8 cellular contexts compared by ENCODE assay signal in the genomic region with DNA sequence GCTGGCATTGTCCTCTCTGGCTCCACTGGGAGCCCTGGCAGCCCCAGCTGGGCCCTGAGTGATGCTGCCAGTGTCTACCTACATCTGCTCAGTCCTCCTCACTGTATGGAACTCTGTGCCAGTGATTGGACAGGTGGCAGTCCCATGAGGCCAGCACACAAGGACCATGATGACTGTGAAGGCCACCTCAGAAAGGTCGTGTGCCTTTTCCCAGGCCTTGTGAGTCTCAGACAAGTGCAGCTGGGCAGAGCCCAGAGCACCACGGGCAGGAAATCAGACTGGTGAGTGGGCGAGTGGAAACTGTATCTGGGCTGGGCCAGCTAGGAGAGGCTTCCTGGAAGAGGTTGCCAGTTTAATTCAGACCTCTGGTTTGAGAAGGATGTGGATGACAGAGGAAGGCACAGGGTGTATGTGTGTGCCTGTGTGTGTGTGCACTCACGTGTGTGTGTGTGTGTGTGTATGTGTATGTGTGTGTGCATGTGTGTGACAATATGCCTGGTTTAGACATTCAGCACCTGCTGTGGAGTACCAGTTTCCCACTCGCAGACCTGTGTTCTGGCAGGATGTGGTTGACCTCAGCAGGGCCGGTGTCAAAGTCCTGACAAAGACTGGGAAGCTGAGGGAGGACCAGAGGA. TPM values are rescaled to one million over a fixed set of nuclear protein-coding genes. Genes with fewer than 3 reads are reported as not detected.
DNase-seq lines count a peak whose midpoint lies in the region; ATAC-seq and TF ChIP-seq lines count a peak whose summit lies in the region.

No MANE protein-coding gene starts in this region.

- H3K4me2 ChIP-seq in osteoblast (ENCODE audit: insufficient read depth, low read length), result peak overlapping the region; percentile 58

- H2AFZ ChIP-seq in osteoblast (ENCODE audit: low read length), result peak overlapping the region; percentile 12

- no peak for TF ChIP-seq CTCF in osteoblast (IDR thresholded peaks at IDR 0.05; ENCODE audit: extremely low read depth, low read depth, low read length)

- DNase-seq in GDM1 (lab: John Stamatoyannopoulos, UW) (peak; percentile 74), osteoblast (ENCODE audit: insufficient read length, low spot score, missing footprints) (peak; percentile 88), 8988T (no peak), H7 (no peak), retina (no peak), nucleus accumbens (lab: John Stamatoyannopoulos, UW) (no peak)
- peak; percentile 80 for DNase-seq in activated CD8-positive, alpha-beta memory T cell treated with anti-CD3 and anti-CD28 coated beads for 24 hours

- H3K79me2 ChIP-seq in osteoblast (ENCODE audit: insufficient read depth, low read length), result peaks cover 81% of the 10 kb centered on the region

- peaks cover 9% of the 10 kb centered on the region for H4K20me1 ChIP-seq in osteoblast (ENCODE audit: insufficient read depth, low read length)

- H3K27ac ChIP-seq in osteoblast (ENCODE audit: low read depth, low read length), result peak overlapping the region; percentile 36

- H3K27me3 ChIP-seq in osteoblast (ENCODE audit: insufficient read depth, low read length) (no peaks in the 10 kb centered on the region), H7 (ENCODE audit: control insufficient read depth, insufficient read depth, low read length) (no peaks in the 10 kb centered on the region)

- no peaks in the 10 kb centered on the region for H3K9me3 ChIP-seq in osteoblast (ENCODE audit: low read depth, low read length)

- ATAC-seq in HG02798 (IDR thresholded peaks at IDR 0.05; ENCODE audit: poor library complexity, unreplicated experiment), result peak; percentile 61

- H3K36me3 ChIP-seq in osteoblast (ENCODE audit: insufficient read depth, low read length) (peaks cover 2% of the 10 kb centered on the region), H7 (replicated peaks; ENCODE audit: control insufficient read depth, insufficient read depth, low read length) (no peaks in the 10 kb centered on the region; the same call in 1 of the 2 replicates)

- H3K4me3 ChIP-seq in osteoblast (ENCODE audit: insufficient read depth, low read length) (no peak overlapping the region), H7 (ENCODE audit: insufficient read depth, low read depth, low read length) (no peak overlapping the region)

- H3K4me1 ChIP-seq in osteoblast (ENCODE audit: insufficient read depth, low read length), result peaks cover 32% of the 10 kb centered on the region

RNA-seq across cellular contexts. Expression of a gene that starts 7.0 kb away (rescaled TPM):
- total RNA-seq in osteoblast, result 56.5 and 66.6 TPM in 2 replicates
- total RNA-seq in H7 (2014; rRNA removed; shearing (Covaris generic)), result 72.5 and 73.1 TPM in 2 replicates

RNA-seq across cellular contexts. Expression of a gene that starts 12.4 kb away (rescaled TPM):
- total RNA-seq in osteoblast, result 1.1 and 1.2 TPM in 2 replicates
- total RNA-seq in H7 (2014; rRNA removed; shearing (Covaris generic)), result 0.96 and 1.6 TPM in 2 replicates

RNA-seq across cellular contexts. Expression of a gene that starts 50.8 kb away (rescaled TPM):
- total RNA-seq in osteoblast, result 0.29 and 0.36 TPM in 2 replicates
- total RNA-seq in H7 (2014; rRNA removed; shearing (Covaris generic)), result 2.0 and 3.2 TPM in 2 replicates

RNA-seq across cellular contexts. Expression of a gene that starts 54.6 kb away (rescaled TPM):
- total RNA-seq in osteoblast, result 8.5 and 8.7 TPM in 2 replicates
- 15.5 and 19.0 TPM in 2 replicates for total RNA-seq in H7 (2014; rRNA removed; shearing (Covaris generic))

RNA-seq across cellular contexts. Expression of a gene that starts 56.4 kb away (rescaled TPM):
- total RNA-seq in osteoblast, result 17.7 and 18.8 TPM in 2 replicates
- 12.5 and 19.3 TPM in 2 replicates for total RNA-seq in H7 (2014; rRNA removed; shearing (Covaris generic))

Comparison
In these comparisons a context has a peak if more than half of its experiments do, and no peak if none do; other contexts are left out.
1. DNase-seq: peak in GDM1 (single experiment), activated CD8-positive, alpha-beta memory T cell treated with anti-CD3 and anti-CD28 coated beads for 24 hours (single experiment) and osteoblast (single experiment); none in 8988T (single experiment), H7 (single experiment), retina (single experiment) and nucleus accumbens (0 of 56).